34 cellular contexts compared by ENCODE assay signal in genomic region chr2:47555368-47555767, GRCh38. TPM values are rescaled to one million over a fixed set of nuclear protein-coding genes. Genes with fewer than 3 reads are reported as not detected.
"Had no signal": no experiment of that assay in that cellular context is flagged by ENCODE, and none has a peak within 500 bp of the region (broad histone marks: within the 10 kb centered on the region; RNA-seq: fewer than 3 reads in every experiment).

No MANE protein-coding gene starts in this region.

- H3K27ac ChIP-seq: adrenal gland, body of pancreas, brain microvascular endothelial cell, breast epithelium, VCaP had no signal

- H3K36me3 Mint-ChIP-seq: activated naive CD8-positive, alpha-beta T cell treated with anti-CD3 and anti-CD28 coated beads for 36 hours had no signal

- H3K36me3 ChIP-seq: adrenal gland, brain microvascular endothelial cell, breast epithelium had no signal

- H3K9me3 ChIP-seq: adrenal gland, body of pancreas had no signal

- DNase-seq: activated B cell treated with CpG ODN at 0.5 μM for 24 hours; activated CD4-positive, alpha-beta memory T cell treated with anti-CD3 and anti-CD28 coated beads for 36 hours; activated CD4-positive, alpha-beta T cell treated with anti-CD3 and anti-CD28 coated beads for 4 hours; activated CD4-positive, alpha-beta T cell treated with anti-CD3 and anti-CD28 coated beads, Interleukin-2, amount 10 ng/mL, durations not matched to agents 24 days and 14 days; activated CD4-positive, alpha-beta T cell treated with anti-CD3 and anti-CD28 coated beads, Interleukin-2, amount 50 U/mL, for 1 hour; activated CD4-positive, alpha-beta T cell treated with anti-CD3 and anti-CD28 coated beads, Interleukin-2, amount 50 U/mL, for 4 hours; activated CD4-positive, CD25-positive, alpha-beta regulatory T cell treated with anti-CD3 and anti-CD28 coated beads, Interleukin-2, amount 50 U/mL, for 72 hours; activated CD8-positive, alpha-beta memory T cell treated with anti-CD3 and anti-CD28 coated beads, Interleukin-2, amount 50 U/mL, for 4 hours; activated CD8-positive, alpha-beta T cell treated with anti-CD3 and anti-CD28 coated beads for 36 hours; activated effector memory CD4-positive, alpha-beta T cell treated with anti-CD3 and anti-CD28 coated beads, Interleukin-2, amount 50 U/mL, for 16 hours; activated gamma-delta T cell treated with Interleukin-2 at 50 U/mL for 16 hours; activated naive CD4-positive, alpha-beta T cell; activated naive CD4-positive, alpha-beta T cell treated with anti-CD3 and anti-CD28 coated beads for 36 hours; activated naive CD4-positive, alpha-beta T cell treated with anti-CD3 and anti-CD28 coated beads, Interleukin-2, amount 50 U/mL, for 16 hours; activated naive CD8-positive, alpha-beta T cell treated with anti-CD3 and anti-CD28 coated beads for 36 hours; activated T-cell treated with anti-CD3 and anti-CD28 coated beads for 4 hours; activated T-cell treated with anti-CD3 and anti-CD28 coated beads, Interleukin-2, amount 50 U/mL, for 1 hour; activated T-cell treated with anti-CD3 and anti-CD28 coated beads, Interleukin-2, amount 50 U/mL, for 4 hours; activated T-cell treated with anti-CD3 and anti-CD28 coated beads, Interleukin-2, amount 50 U/mL, for 72 hours; adrenal gland; amniotic stem cell; aorta; body of pancreas; brain microvascular endothelial cell; central memory CD4-positive, alpha-beta T cell; T-helper 2 cell; T-helper 9 cell had no signal

- H3K4me3 Mint-ChIP-seq: activated B cell treated with CpG ODN at 0.5 μM for 24 hours; activated CD4-positive, alpha-beta memory T cell treated with anti-CD3 and anti-CD28 coated beads for 36 hours; activated CD4-positive, alpha-beta T cell treated with anti-CD3 and anti-CD28 coated beads, Interleukin-2, amount 10 ng/mL, durations not matched to agents 24 days and 14 days; activated CD8-positive, alpha-beta T cell treated with anti-CD3 and anti-CD28 coated beads for 36 hours; activated naive CD4-positive, alpha-beta T cell treated with anti-CD3 and anti-CD28 coated beads for 36 hours; activated naive CD8-positive, alpha-beta T cell treated with anti-CD3 and anti-CD28 coated beads for 36 hours; activated T-cell treated with anti-CD3 and anti-CD28 coated beads, Interleukin-2, amount 50 U/mL, for 4 hours; activated T-cell treated with anti-CD3 and anti-CD28 coated beads, Interleukin-2, amount 50 U/mL, for 72 hours; activated T-helper 1 cell treated with anti-CD3 and anti-CD28 coated beads, Interleukin-12 subunit alpha, Interleukin-12 subunit beta, Interleukin-2, Interleukin-4 antibody, amounts not matched to agents 30 ng/mL and 10 ng/mL and 1 ng/mL, durations not matched to agents 14 hours and 24 hours and 36 hours; activated T-helper 17 cell treated with anti-CD3 and anti-CD28 coated beads, Interleukin-2, amount 50 U/mL, for 72 hours; T-helper 1 cell treated with Interleukin-12 subunit alpha and Interleukin-12 subunit beta and Interleukin-4 antibody, amounts not matched to agents 30 μg/mL and 1 μg/mL, for 36 hours; T-helper 2 cell treated with Interferon-gamma antibody and Interleukin-4, amounts not matched to agents 5 μg/mL and 100 μg/mL, for 36 hours had no signal

- ATAC-seq: activated CD8-positive, alpha-beta T cell treated with anti-CD3 and anti-CD28 coated beads for 36 hours; activated naive CD4-positive, alpha-beta T cell treated with anti-CD3 and anti-CD28 coated beads, Interleukin-2, amount 50 U/mL, for 72 hours; activated T-cell treated with anti-CD3 and anti-CD28 coated beads, Interleukin-2, amount 50 U/mL, for 4 hours; activated T-cell treated with anti-CD3 and anti-CD28 coated beads, Interleukin-2, amount 50 U/mL, for 72 hours; activated T-helper 17 cell treated with anti-CD3 and anti-CD28 coated beads, Interleukin-2, amount 50 U/mL, for 72 hours; body of pancreas had no signal

- H3K27ac Mint-ChIP-seq: activated B cell treated with CpG ODN at 0.5 μM for 24 hours; activated CD4-positive, alpha-beta memory T cell treated with anti-CD3 and anti-CD28 coated beads for 36 hours; activated CD4-positive, alpha-beta T cell treated with anti-CD3 and anti-CD28 coated beads, Interleukin-2, amount 10 ng/mL, durations not matched to agents 24 days and 14 days; activated CD8-positive, alpha-beta T cell treated with anti-CD3 and anti-CD28 coated beads for 36 hours; activated naive CD4-positive, alpha-beta T cell treated with anti-CD3 and anti-CD28 coated beads for 36 hours; activated naive CD4-positive, alpha-beta T cell treated with anti-CD3 and anti-CD28 coated beads, Interleukin-2, amount 50 U/mL, for 72 hours; activated naive CD8-positive, alpha-beta T cell treated with anti-CD3 and anti-CD28 coated beads for 36 hours; activated T-cell treated with anti-CD3 and anti-CD28 coated beads, Interleukin-2, amount 50 U/mL, for 72 hours; activated T-helper 1 cell treated with anti-CD3 and anti-CD28 coated beads, Interleukin-12 subunit alpha, Interleukin-12 subunit beta, Interleukin-2, Interleukin-4 antibody, amounts not matched to agents 30 ng/mL and 10 ng/mL and 1 ng/mL, durations not matched to agents 14 hours and 24 hours and 36 hours; activated T-helper 17 cell treated with anti-CD3 and anti-CD28 coated beads, Interleukin-2, amount 50 U/mL, for 72 hours; T-helper 1 cell treated with Interleukin-12 subunit alpha and Interleukin-12 subunit beta and Interleukin-4 antibody, amounts not matched to agents 30 μg/mL and 1 μg/mL, for 36 hours; T-helper 2 cell treated with Interferon-gamma antibody and Interleukin-4, amounts not matched to agents 5 μg/mL and 100 μg/mL, for 36 hours had no signal

- H3K4me1 ChIP-seq: adrenal gland, breast epithelium had no signal

- H3K4me3 ChIP-seq: adrenal gland, body of pancreas, breast epithelium had no signal

- H3K27me3 Mint-ChIP-seq: activated B cell treated with CpG ODN at 0.5 μM for 24 hours; activated CD4-positive, alpha-beta T cell treated with anti-CD3 and anti-CD28 coated beads, Interleukin-2, amount 10 ng/mL, durations not matched to agents 24 days and 14 days; activated CD8-positive, alpha-beta T cell treated with anti-CD3 and anti-CD28 coated beads for 36 hours; activated naive CD8-positive, alpha-beta T cell treated with anti-CD3 and anti-CD28 coated beads for 36 hours had no signal

- H3K27me3 ChIP-seq: adrenal gland, body of pancreas, breast epithelium had no signal

- H3K4me1 Mint-ChIP-seq: activated B cell treated with CpG ODN at 0.5 μM for 24 hours; activated CD4-positive, alpha-beta T cell treated with anti-CD3 and anti-CD28 coated beads, Interleukin-2, amount 10 ng/mL, durations not matched to agents 24 days and 14 days; activated naive CD8-positive, alpha-beta T cell treated with anti-CD3 and anti-CD28 coated beads for 36 hours; activated T-helper 17 cell treated with anti-CD3 and anti-CD28 coated beads, Interleukin-2, amount 50 U/mL, for 72 hours had no signal

- H3K9me3 Mint-ChIP-seq: activated B cell treated with CpG ODN at 0.5 μM for 24 hours; activated CD4-positive, alpha-beta memory T cell treated with anti-CD3 and anti-CD28 coated beads for 36 hours; activated CD8-positive, alpha-beta T cell treated with anti-CD3 and anti-CD28 coated beads for 36 hours; activated naive CD8-positive, alpha-beta T cell treated with anti-CD3 and anti-CD28 coated beads for 36 hours; activated T-cell treated with anti-CD3 and anti-CD28 coated beads, Interleukin-2, amount 50 U/mL, for 4 hours; activated T-cell treated with anti-CD3 and anti-CD28 coated beads, Interleukin-2, amount 50 U/mL, for 72 hours; activated T-helper 1 cell treated with anti-CD3 and anti-CD28 coated beads, Interleukin-12 subunit alpha, Interleukin-12 subunit beta, Interleukin-2, Interleukin-4 antibody, amounts not matched to agents 30 ng/mL and 10 ng/mL and 1 ng/mL, durations not matched to agents 14 hours and 24 hours and 36 hours; T-helper 1 cell treated with Interleukin-12 subunit alpha and Interleukin-12 subunit beta and Interleukin-4 antibody, amounts not matched to agents 30 μg/mL and 1 μg/mL, for 36 hours; T-helper 2 cell treated with Interferon-gamma antibody and Interleukin-4, amounts not matched to agents 5 μg/mL and 100 μg/mL, for 36 hours had no signal

RNA-seq across cellular contexts. Expression of gene KCNK12, which starts 15.4 kb away (rescaled TPM):
- total RNA-seq: breast epithelium had no signal
- polyA plus RNA-seq: aorta had no signal
